ENCODE assay signal across 26 cellular contexts in the genomic region with DNA sequence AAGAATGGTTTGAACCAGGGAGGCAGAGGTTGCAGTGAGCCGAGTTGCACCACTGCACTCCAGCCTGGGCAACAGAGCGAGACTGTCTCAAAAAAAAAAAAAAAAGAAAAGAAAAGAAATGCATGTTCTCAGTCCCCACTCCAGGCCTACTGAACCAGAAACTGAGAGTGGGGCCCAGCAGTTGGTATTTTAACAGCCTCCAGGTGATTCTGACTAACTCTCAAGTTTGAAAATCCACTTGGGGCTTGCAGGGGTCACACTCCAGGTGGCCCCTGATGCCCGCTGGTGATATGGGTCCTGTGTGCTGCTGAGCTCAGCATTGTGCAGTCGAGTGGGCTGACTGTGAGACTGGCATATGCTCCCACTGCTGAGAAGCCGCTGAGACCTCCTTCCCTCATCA.
"Had no signal": no experiment of that assay in that cellular context is flagged by ENCODE, and none has a peak within 500 bp of the region (broad histone marks: within the 10 kb centered on the region; RNA-seq: fewer than 3 reads in every experiment).

No MANE protein-coding gene starts in this region.

- H3K9ac ChIP-seq: SK-N-SH had no signal

- ATAC-seq: activated CD8-positive, alpha-beta T cell treated with anti-CD3 and anti-CD28 coated beads for 36 hours; Panc1 had no signal

- H3K4me1 ChIP-seq: SJSA1 had no signal

- FAIRE-seq: TTC549 had no signal

- H3K27ac ChIP-seq: ascending aorta, cardiac muscle cell, SJSA1 had no signal

- DNase-seq: activated CD4-positive, alpha-beta T cell treated with anti-CD3 and anti-CD28 coated beads, Interleukin-2, amount 10 ng/mL, durations not matched to agents 24 days and 14 days; activated CD4-positive, alpha-beta T cell treated with anti-CD3 and anti-CD28 coated beads, Interleukin-2, amount 50 U/mL, for 4 hours; activated CD8-positive, alpha-beta T cell treated with anti-CD3 and anti-CD28 coated beads for 36 hours; activated gamma-delta T cell; activated naive CD4-positive, alpha-beta T cell treated with Interleukin-2 at 50 U/mL for 16 hours; activated naive CD8-positive, alpha-beta T cell treated with anti-CD3 and anti-CD28 coated beads, Interleukin-2, amount 10 ng/mL, durations not matched to agents 7 days and 5 days; activated T-cell treated with anti-CD3 and anti-CD28 coated beads, Interleukin-2, amount 50 U/mL, for 24 hours; amygdala; Karpas-422; NCI-H1092; NCI-H1436 treated with DMSO at 0.1 percent for 48 hours; NCI-H1694 treated with DMSO at 0.1 percent for 48 hours; NCI-H2029; NCI-H2171 treated with DMSO at 0.1 percent for 48 hours; NCI-H2227 treated with DMSO at 0.1 percent for 48 hours; NCI-H446; NCI-H510A treated with DMSO at 0.1 percent for 48 hours; NCI-H69; NCI-H82; SHP77 treated with DMSO at 0.1 percent for 48 hours; SK-N-SH had no signal

- H3K4me2 ChIP-seq: SK-N-SH had no signal

- H3K36me3 ChIP-seq: ascending aorta, cardiac muscle cell, SJSA1 had no signal

- H3K4me3 ChIP-seq: ascending aorta, cardiac muscle cell, SJSA1 had no signal

- H3K27me3 ChIP-seq: ascending aorta, cardiac muscle cell had no signal

- H3K9me3 ChIP-seq: ascending aorta, SJSA1, SK-N-SH had no signal
